In genomic region chrX:20317873-20318272, GRCh38 we compare ENCODE assay signal across 19 cellular contexts.
"Had no signal": no experiment of that assay in that cellular context is flagged by ENCODE, and none has a peak within 500 bp of the region (broad histone marks: within the 10 kb centered on the region; RNA-seq: fewer than 3 reads in every experiment).

No MANE protein-coding gene starts in this region.

- H3K79me2 ChIP-seq: parathyroid adenoma had no signal

- H3K27ac ChIP-seq: cardiac muscle cell, lower lobe of right lung, parathyroid adenoma, right atrium auricular region, tibial artery, vagina had no signal

- H3K9me3 Mint-ChIP-seq: activated T-cell treated with anti-CD3 and anti-CD28 coated beads, Interleukin-2, amount 50 U/mL, for 4 hours had no signal

- H3K27ac Mint-ChIP-seq: activated CD8-positive, alpha-beta memory T cell treated with anti-CD3 and anti-CD28 coated beads, Interleukin-2, amount 10 ng/mL, durations not matched to agents 7 days and 5 days; activated naive CD8-positive, alpha-beta T cell had no signal

- H3K9ac ChIP-seq: parathyroid adenoma had no signal

- H2AFZ ChIP-seq: parathyroid adenoma had no signal

- H3K36me3 Mint-ChIP-seq: activated CD8-positive, alpha-beta memory T cell treated with anti-CD3 and anti-CD28 coated beads, Interleukin-2, amount 10 ng/mL, durations not matched to agents 7 days and 5 days; activated naive CD8-positive, alpha-beta T cell; naive B cell had no signal

- DNase-seq: activated CD4-positive, CD25-positive, alpha-beta regulatory T cell; activated CD8-positive, alpha-beta memory T cell treated with anti-CD3 and anti-CD28 coated beads, Interleukin-2, amount 10 ng/mL, durations not matched to agents 7 days and 5 days; activated gamma-delta T cell; activated T-cell treated with anti-CD3 and anti-CD28 coated beads, Interleukin-2, amount 50 U/mL, for 4 hours; anterior cingulate cortex; hypothalamus; kidney glomerular epithelial cell; lower lobe of right lung; midbrain; naive B cell; small intestine; tibial artery had no signal

- H3K4me3 ChIP-seq: cardiac muscle cell, lower lobe of right lung, right atrium auricular region, tibial artery, vagina had no signal

- H3K4me3 Mint-ChIP-seq: activated CD8-positive, alpha-beta memory T cell treated with anti-CD3 and anti-CD28 coated beads, Interleukin-2, amount 10 ng/mL, durations not matched to agents 7 days and 5 days; activated naive CD8-positive, alpha-beta T cell; activated T-cell treated with anti-CD3 and anti-CD28 coated beads, Interleukin-2, amount 50 U/mL, for 4 hours had no signal

- H3K27me3 ChIP-seq: cardiac muscle cell, right atrium auricular region, tibial artery, vagina had no signal

- H3K36me3 ChIP-seq: cardiac muscle cell, lower lobe of right lung, right atrium auricular region, tibial artery, vagina had no signal

- ATAC-seq: activated CD8-positive, alpha-beta memory T cell treated with anti-CD3 and anti-CD28 coated beads, Interleukin-2, amount 10 ng/mL, durations not matched to agents 7 days and 5 days; activated T-cell treated with anti-CD3 and anti-CD28 coated beads, Interleukin-2, amount 50 U/mL, for 4 hours had no signal

- H3K9me3 ChIP-seq: lower lobe of right lung, right atrium auricular region, tibial artery, vagina had no signal

- H3K4me1 ChIP-seq: parathyroid adenoma, right atrium auricular region, tibial artery, vagina had no signal

- FAIRE-seq: colon, endothelial cell of umbilical vein, small intestine had no signal

- H3K27me3 Mint-ChIP-seq: activated naive CD8-positive, alpha-beta T cell; naive B cell had no signal
